Comparison of ENCODE assay signal across 22 cellular contexts in genomic region chr2:186950694-186951093, GRCh38.
A peak's percentile ranks its signal among the peaks of the same experiment; 100 is the strongest.
DNase-seq lines count a peak whose midpoint lies in the region; ATAC-seq, FAIRE-seq and TF ChIP-seq lines count a peak whose summit lies in the region.
"Had no signal": no experiment of that assay in that cellular context is flagged by ENCODE, and none has a peak within 500 bp of the region (broad histone marks: within the 10 kb centered on the region; RNA-seq: fewer than 3 reads in every experiment).

No MANE protein-coding gene starts in this region.

- H3K9me3 Mint-ChIP-seq in chondrocyte (ENCODE audit: low read depth): no peaks in the 10 kb centered on the region
- H3K9me3 Mint-ChIP-seq: activated T-helper 2 cell treated with anti-CD3 and anti-CD28 coated beads, Interferon-gamma antibody, Interleukin-2, Interleukin-4, amounts not matched to agents 10 μg/mL and 5 μg/mL and 100 μg/mL, durations not matched to agents 14 hours and 24 hours and 36 hours; neural progenitor cell; stimulated activated naive CD8-positive, alpha-beta T cell treated with anti-CD3 and anti-CD28 coated beads, Interleukin-15, Interleukin-2, amounts not matched to agents 100 ng/mL and 50 ng/mL, for 24 hours had no signal

- H3K27ac Mint-ChIP-seq in chondrocyte (ENCODE audit: unreplicated experiment): no peak overlapping the region
- H3K27ac Mint-ChIP-seq: activated T-helper 2 cell treated with anti-CD3 and anti-CD28 coated beads, Interferon-gamma antibody, Interleukin-2, Interleukin-4, amounts not matched to agents 10 μg/mL and 5 μg/mL and 100 μg/mL, durations not matched to agents 14 hours and 24 hours and 36 hours; CD4-positive, CD25-positive, alpha-beta regulatory T cell; neural progenitor cell; stimulated activated naive CD8-positive, alpha-beta T cell treated with anti-CD3 and anti-CD28 coated beads, Interleukin-15, Interleukin-2, amounts not matched to agents 100 ng/mL and 50 ng/mL, for 24 hours; T-helper 1 cell treated with Interleukin-12 subunit alpha and Interleukin-12 subunit beta and Interleukin-4 antibody, amounts not matched to agents 30 μg/mL and 1 μg/mL, for 36 hours had no signal

- WGBS in smooth muscle cell (ENCODE audit: low lambda C conversion rate): 60% methylated on average over 3 of the region's 3 CpGs

- no peaks in the 10 kb centered on the region for H3K36me3 Mint-ChIP-seq in chondrocyte (ENCODE audit: low read depth)
- H3K36me3 Mint-ChIP-seq: CD4-positive, CD25-positive, alpha-beta regulatory T cell had no signal

- no peak overlapping the region for H3K4me3 Mint-ChIP-seq in chondrocyte (ENCODE audit: unreplicated experiment)
- H3K4me3 Mint-ChIP-seq: CD4-positive, CD25-positive, alpha-beta regulatory T cell; neural progenitor cell; T-helper 1 cell treated with Interleukin-12 subunit alpha and Interleukin-12 subunit beta and Interleukin-4 antibody, amounts not matched to agents 30 μg/mL and 1 μg/mL, for 36 hours had no signal

- DNase-seq in AG09309 (ENCODE audit: low read depth): peak; percentile 3
- no peak for DNase-seq in HCT116 (ENCODE audit: low read depth, low spot score)
- peak; percentile 78 for DNase-seq in RCC 7860 (ENCODE audit: low spot score)
- DNase-seq in hepatic stellate cell (ENCODE audit: low spot score): peak; percentile 48
- DNase-seq in smooth muscle cell (lab: John Stamatoyannopoulos, UW; ENCODE audit: unreplicated experiment): no peak
- no peak for DNase-seq in chondrocyte (ENCODE audit: low spot score)
- DNase-seq in GM10248 (ENCODE audit: extremely low spot score): no peak
- DNase-seq: ACHN; caudate nucleus; CD4-positive, CD25-positive, alpha-beta regulatory T cell; DMS79 treated with DMSO at 0.1 percent for 48 hours; effector CD8-positive, alpha-beta T cell; NCI-H187; NCI-H446; retina; SHP77 treated with DMSO at 0.1 percent for 48 hours; upper lobe of right lung had no signal

- TF ChIP-seq CTCF in AG09309 (IDR thresholded peaks at IDR 0.05; ENCODE audit: control insufficient read depth, insufficient read depth, low read depth, low read length, missing control alignments): no peak
- no peak for TF ChIP-seq CTCF in HCT116 (IDR thresholded peaks at IDR 0.05 in 2 of 3, conservative IDR thresholded peaks at IDR 0.05 in 1 of 3; ENCODE audit: borderline replicate concordance in 1 of 3, insufficient read depth in 1 of 3, low read depth in 2 of 3, low read length in 2 of 3)
- no peak for TF ChIP-seq CTCF in smooth muscle cell (IDR thresholded peaks at IDR 0.05; ENCODE audit: borderline replicate concordance, insufficient read depth, poor library complexity, severe bottlenecking)
- TF ChIP-seq CTCF in chondrocyte (IDR thresholded peaks at IDR 0.05): no peak
- no peak for TF ChIP-seq CTCF in GM10248 (IDR thresholded peaks at IDR 0.05; ENCODE audit: control extremely low read depth, extremely low read depth, low read depth, missing control alignments)

- POLR2A ChIA-PET in HCT116 (lab: Charles Lee): no interaction called here
- POLR2A ChIA-PET in GM10248 (lab: Yijun Ruan, JAX): no interaction called here

- H3K9me3 ChIP-seq in HCT116 (ENCODE audit: control insufficient read depth in 1 of 2, insufficient read depth in 1 of 2, low read depth in 1 of 2, low read length in 2 of 2) (no peaks in the 10 kb centered on the region), smooth muscle cell (replicated peaks; ENCODE audit: low read depth) (no peaks in the 10 kb centered on the region)
- H3K9me3 ChIP-seq: upper lobe of right lung had no signal

- H3K27ac ChIP-seq in HCT116 (ENCODE audit: low read depth, low read length) (no peak overlapping the region), smooth muscle cell (ENCODE audit: low read depth) (no peak overlapping the region)
- H3K27ac ChIP-seq: neural progenitor cell had no signal

- peak; percentile 30 for FAIRE-seq in RCC 7860 (lab: Jason Lieb, UNC)

- H3K4me3 ChIP-seq in AG09309 (ENCODE audit: control insufficient read depth, low read depth, low read length): no peak overlapping the region
- no peak overlapping the region for H3K4me3 ChIP-seq in HCT116 (replicated peaks in 1 of 2; ENCODE audit: low read depth in 1 of 2, low read length in 2 of 2)
- H3K4me3 ChIP-seq in smooth muscle cell: no peak overlapping the region
- H3K4me3 ChIP-seq: neural progenitor cell, upper lobe of right lung had no signal

- RAD21 ChIA-PET in HCT116 (lab: Charles Lee; ENCODE audit: low non-redundant PET in 1 of 2, low total read pairs in 2 of 2, uncharacterized antibody in 2 of 2, unreplicated experiment in 2 of 2): no interaction called here

- 0 out of 2 replicates have a peak overlapping the region, but pooled peaks have one; percentile 3 for H3K4me2 ChIP-seq in HCT116 (ENCODE audit: low read length)
- no peak overlapping the region for H3K4me2 ChIP-seq in smooth muscle cell
- H3K4me2 ChIP-seq: neural progenitor cell had no signal

- peaks cover 0 to 5% of the 10 kb centered on the region in 2 experiments; a peak in 1 of 4 replicates for H3K4me1 ChIP-seq in HCT116 (ENCODE audit: control insufficient read depth in 1 of 2, insufficient read depth in 2 of 2, low read length in 2 of 2)
- no peaks in the 10 kb centered on the region for H3K4me1 ChIP-seq in smooth muscle cell (ENCODE audit: low read depth)
- H3K4me1 ChIP-seq: neural progenitor cell, upper lobe of right lung had no signal

- H3K27me3 ChIP-seq in HCT116 (ENCODE audit: insufficient read depth, low read length) (no peaks in the 10 kb centered on the region), smooth muscle cell (ENCODE audit: low read depth) (no peaks in the 10 kb centered on the region)
- H3K27me3 ChIP-seq: neural progenitor cell, upper lobe of right lung had no signal

- peaks cover 4% of the 10 kb centered on the region for H3K4me1 Mint-ChIP-seq in chondrocyte (ENCODE audit: low read depth)
- H3K4me1 Mint-ChIP-seq: neural progenitor cell had no signal

- CTCF ChIA-PET in HCT116 (lab: Charles Lee) (no interaction called here), GM10248 (lab: Yijun Ruan, JAX) (no interaction called here)

- no peak for ATAC-seq in HCT116
- no peak for ATAC-seq in activated CD4-positive, CD25-positive, alpha-beta regulatory T cell treated with anti-CD3 and anti-CD28 coated beads, Interleukin-2, amount 50 U/mL, for 24 hours

- TF ChIP-seq POLR2A in HCT116 (IDR thresholded peaks at IDR 0.05; ENCODE audit: borderline replicate concordance, extremely low read depth, insufficient read depth, insufficient read length): no peak

- H3K9ac ChIP-seq in HCT116 (ENCODE audit: low read length): no peak overlapping the region
- no peak overlapping the region for H3K9ac ChIP-seq in smooth muscle cell (ENCODE audit: low read depth)
- H3K9ac ChIP-seq: neural progenitor cell had no signal

- H2AFZ ChIP-seq in HCT116 (ENCODE audit: low read depth, low read length, poor library complexity, severe bottlenecking) (no peak overlapping the region), smooth muscle cell (ENCODE audit: low read depth) (no peak overlapping the region)
- H2AFZ ChIP-seq: neural progenitor cell had no signal

- no TSS peak for BruUV-seq in HCT116 (replicated peaks; lab: Mats Ljungman, UMichigan)

- H3F3A ChIP-seq in smooth muscle cell (ENCODE audit: low read depth): no peaks in the 10 kb centered on the region

- H3K27me3 Mint-ChIP-seq in chondrocyte (ENCODE audit: low read depth): no peaks in the 10 kb centered on the region
- H3K27me3 Mint-ChIP-seq: CD4-positive, CD25-positive, alpha-beta regulatory T cell; stimulated activated naive CD8-positive, alpha-beta T cell treated with anti-CD3 and anti-CD28 coated beads, Interleukin-15, Interleukin-2, amounts not matched to agents 100 ng/mL and 50 ng/mL, for 24 hours had no signal

- intact Hi-C loops in HCT116 (cut with micrococcal nuclease): no loop called here

- H3K9me2 ChIP-seq in HCT116 (ENCODE audit: insufficient read depth): no peaks in the 10 kb centered on the region

- TF ChIP-seq RAD21 in HCT116 (IDR thresholded peaks at IDR 0.05; ENCODE audit: low read depth): no peak

- H3K79me2 ChIP-seq in HCT116 (ENCODE audit: insufficient read depth, low read length) (no peaks in the 10 kb centered on the region), smooth muscle cell (ENCODE audit: low read depth) (no peaks in the 10 kb centered on the region)

- H3K36me3 ChIP-seq in HCT116 (ENCODE audit: control insufficient read depth in 1 of 2, insufficient read depth in 2 of 2, low read length in 2 of 2): no peaks in the 10 kb centered on the region
- H3K36me3 ChIP-seq in smooth muscle cell (ENCODE audit: low read depth): no peaks in the 10 kb centered on the region
- H3K36me3 ChIP-seq: neural progenitor cell, upper lobe of right lung had no signal

- no peaks in the 10 kb centered on the region for H4K20me1 ChIP-seq in HCT116 (ENCODE audit: insufficient read depth)
- no peaks in the 10 kb centered on the region for H4K20me1 ChIP-seq in smooth muscle cell (ENCODE audit: low read depth)

TF ChIP-seq in HCT116, 20 proteins besides CTCF, POLR2A, EP300 and RAD21 (continues in another document):
- TF ChIP-seq EGR1 (IDR thresholded peaks at IDR 0.05; ENCODE audit: low read depth) (no peak), EZH2 (IDR thresholded peaks at IDR 0.05) (no peak), FOSL1 (IDR thresholded peaks at IDR 0.05; ENCODE audit: low read depth) (no peak), POLR2AphosphoS5 (IDR thresholded peaks at IDR 0.05; ENCODE audit: low read depth, low read length) (no peak), YY1 (IDR thresholded peaks at IDR 0.05; ENCODE audit: extremely low read depth, insufficient replicate concordance, low read depth, low read length) (no peak), ATF3 (IDR thresholded peaks at IDR 0.05) (no peak), SIN3A (IDR thresholded peaks at IDR 0.05; ENCODE audit: low read depth) (no peak)
- TF ChIP-seq, protein P1, sequence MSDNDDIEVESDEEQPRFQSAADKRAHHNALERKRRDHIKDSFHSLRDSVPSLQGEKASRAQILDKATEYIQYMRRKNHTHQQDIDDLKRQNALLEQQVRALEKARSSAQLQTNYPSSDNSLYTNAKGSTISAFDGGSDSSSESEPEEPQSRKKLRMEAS (IDR thresholded peaks at IDR 0.05): no peak

Comparison
In these comparisons a context has a peak if more than half of its experiments do, and no peak if none do; other contexts are left out.
1. DNase-seq: peak in AG09309 (single experiment), RCC 7860 (single experiment) and hepatic stellate cell (single experiment); none in HCT116 (single experiment), smooth muscle cell (single experiment), chondrocyte (single experiment) and GM10248 (single experiment).